In genomic region chrX:153971632-153972367, GRCh38 we compare ENCODE assay signal across 8 cellular contexts. TPM values are rescaled to one million over a fixed set of nuclear protein-coding genes. Genes with fewer than 3 reads are reported as not detected.
A peak's percentile ranks its signal among the peaks of the same experiment; 100 is the strongest.
DNase-seq lines count a peak whose midpoint lies in the region; ATAC-seq and TF ChIP-seq lines count a peak whose summit lies in the region.

TSS of gene HCFC1 (minus strand) at chrX:153971818. CDS start at chrX:153970840, 978 bp downstream.

- intact Hi-C loops in right lobe of liver (cut with DNase I), result no loop called here

- no peaks in the 10 kb centered on the region for H3K9me3 ChIP-seq in right lobe of liver

- WGBS in right lobe of liver (ENCODE audit: insufficient coverage, low coverage, low lambda C conversion rate, missing lambda C conversion rate), result 12% methylated on average over 30 of the region's 78 CpGs

- H3K36me3 ChIP-seq in right lobe of liver, result no peaks in the 10 kb centered on the region

- H3K27me3 ChIP-seq in right lobe of liver, result no peaks in the 10 kb centered on the region

- no peak for TF ChIP-seq CTCF in right lobe of liver (IDR thresholded peaks at IDR 0.05)

- H3K27ac ChIP-seq in right lobe of liver, result peak within 1 kb of the TSS; percentile 98 to 99 (median 98)

- peak within 1 kb of the TSS; percentile 55 to 95 (median 77) for H3K4me3 ChIP-seq in right lobe of liver

- H3K4me1 ChIP-seq in right lobe of liver, result peaks cover 0 to 54% (median 2%) of the 10 kb centered on the region in 4 donors

- ATAC-seq in HG03442 (IDR thresholded peaks at IDR 0.05; ENCODE audit: unreplicated experiment) (peak; percentile 32), right lobe of liver (peak; percentile 56 to 71 (median 69))

- TF ChIP-seq POLR2A in right lobe of liver (IDR thresholded peaks at IDR 0.05), result peak; percentile 59

- DNase-seq in Ammon's horn (ENCODE audit: low spot score), result peak; percentile 88
- DNase-seq in GM19238 (ENCODE audit: insufficient read length, low spot score), result peak; percentile 78
- peak; percentile 87 for DNase-seq in NCI-H524 treated with DMSO at 0.1 percent for 48 hours (lab: John Stamatoyannopoulos, UW)
- DNase-seq in activated CD4-positive, alpha-beta T cell treated with anti-CD3 and anti-CD28 coated beads, Interleukin-2, amount 50 U/mL, for 24 hours (ENCODE audit: low read depth in 1 of 2, low spot score in 1 of 2), result peak; percentile 77 to 83
- peak; percentile 87 for DNase-seq in dermis blood vessel endothelial cell
- peak; percentile 90 to 96 (median 95) for DNase-seq in right lobe of liver
- DNase-seq in stimulated activated CD4-positive, alpha-beta T cell treated with anti-CD3 and anti-CD28 coated beads, Interleukin-4, amount 100 ng/mL, for 4 hours, result peak; percentile 81 to 88

RNA-seq across cellular contexts. Expression of gene HCFC1, which starts in this region (rescaled TPM):
- total RNA-seq in dermis blood vessel endothelial cell (15.3 and 48.9 TPM in 2 replicates), right lobe of liver (10 to 100 TPM; 15.2 to 32.5 (median 19.7) TPM)

Comparison
In these comparisons a context has a peak if more than half of its experiments do, and no peak if none do; other contexts are left out.
1. Peak in every context shown above with its lines: DNase-seq, ATAC-seq, H3K4me3 ChIP-seq and H3K27ac ChIP-seq.